ENCODE assay signal across 8 cellular contexts in the genomic region with DNA sequence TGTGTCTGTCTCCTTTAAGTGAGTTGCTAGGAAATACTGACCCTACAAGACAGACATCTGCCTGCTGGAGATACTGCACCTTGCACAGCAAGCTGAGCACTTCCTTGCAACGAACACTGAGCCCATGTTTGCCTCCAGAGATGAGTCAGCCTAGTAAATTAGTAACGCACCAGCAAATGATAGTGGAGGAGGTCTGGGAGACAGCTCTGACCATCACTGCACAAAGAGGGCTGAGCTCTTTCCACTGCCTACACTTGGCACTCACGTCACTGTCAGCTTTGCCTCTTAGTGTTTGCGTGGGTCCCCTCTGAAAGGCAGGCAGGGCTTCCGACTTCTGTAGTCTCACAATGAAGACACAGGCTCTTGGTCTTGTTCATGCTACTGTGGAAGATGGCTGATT.
A peak's percentile ranks its signal among the peaks of the same experiment; 100 is the strongest.
DNase-seq lines count a peak whose midpoint lies in the region; ATAC-seq, FAIRE-seq and TF ChIP-seq lines count a peak whose summit lies in the region.

No MANE protein-coding gene starts in this region.

- peak; percentile 99 for ATAC-seq in HG03460 (IDR thresholded peaks at IDR 0.05; ENCODE audit: unreplicated experiment)

- TF ChIP-seq CTCF in GM20000 (IDR thresholded peaks at IDR 0.05; ENCODE audit: extremely low read depth, missing control alignments) (no peak), endothelial cell (IDR thresholded peaks at IDR 0.05; ENCODE audit: unreplicated experiment) (no peak), D721Med (IDR thresholded peaks at IDR 0.05; ENCODE audit: insufficient read depth, missing control alignments) (no peak)

- H3K4me3 Mint-ChIP-seq in endothelial cell (ENCODE audit: unreplicated experiment): no peak overlapping the region

- peaks cover 10% of the 10 kb centered on the region for H3K27me3 Mint-ChIP-seq in endothelial cell (ENCODE audit: unreplicated experiment)

- DNase-seq in GM12891 (ENCODE audit: insufficient read length, low spot score) (peak; percentile 60), GM20000 (ENCODE audit: low spot score) (peak; percentile 87), amniotic stem cell (lab: John Stamatoyannopoulos, UW) (peak; percentile 55), renal cortical epithelial cell (ENCODE audit: low read depth) (peak; percentile 88), retina (no peak), endothelial cell (ENCODE audit: low spot score) (no peak), D721Med (ENCODE audit: insufficient read length, low spot score) (no peak)

- H3K4me1 Mint-ChIP-seq in endothelial cell (ENCODE audit: unreplicated experiment): peaks cover 21% of the 10 kb centered on the region

- H3K27ac Mint-ChIP-seq in endothelial cell (ENCODE audit: unreplicated experiment): no peak overlapping the region

- FAIRE-seq in GM12891 (lab: Jason Lieb, UNC) (peak; percentile 99), D721Med (lab: Jason Lieb, UNC) (no peak)

- no peaks in the 10 kb centered on the region for H3K9me3 Mint-ChIP-seq in endothelial cell (ENCODE audit: unreplicated experiment)

- no peaks in the 10 kb centered on the region for H3K36me3 Mint-ChIP-seq in endothelial cell (ENCODE audit: low read depth, unreplicated experiment)

- no peak for TF ChIP-seq POLR2A in GM12891 (IDR thresholded peaks at IDR 0.05; ENCODE audit: low read depth, low read length)

TF ChIP-seq in GM12891, 5 proteins besides CTCF, POLR2A, EP300 and RAD21:
- TF ChIP-seq PAX5 (IDR thresholded peaks at IDR 0.05; ENCODE audit: insufficient read depth, low read length, severe bottlenecking) (no peak), POLR2AphosphoS5 (IDR thresholded peaks at IDR 0.05; ENCODE audit: low read depth, low read length) (no peak), SPI1 (IDR thresholded peaks at IDR 0.05; ENCODE audit: low read depth, low read length) (peak; percentile 70), POU2F2 (IDR thresholded peaks at IDR 0.05; ENCODE audit: low read depth, low read length) (no peak), TAF1 (IDR thresholded peaks at IDR 0.05; ENCODE audit: low read depth, low read length) (no peak)

Comparison
In these comparisons a context has a peak if more than half of its experiments do, and no peak if none do; other contexts are left out.
1. DNase-seq: peak in GM12891 (single experiment), GM20000 (single experiment), amniotic stem cell (single experiment) and renal cortical epithelial cell (single experiment); none in retina (single experiment), endothelial cell (single experiment) and D721Med (single experiment).